In the genomic region with DNA sequence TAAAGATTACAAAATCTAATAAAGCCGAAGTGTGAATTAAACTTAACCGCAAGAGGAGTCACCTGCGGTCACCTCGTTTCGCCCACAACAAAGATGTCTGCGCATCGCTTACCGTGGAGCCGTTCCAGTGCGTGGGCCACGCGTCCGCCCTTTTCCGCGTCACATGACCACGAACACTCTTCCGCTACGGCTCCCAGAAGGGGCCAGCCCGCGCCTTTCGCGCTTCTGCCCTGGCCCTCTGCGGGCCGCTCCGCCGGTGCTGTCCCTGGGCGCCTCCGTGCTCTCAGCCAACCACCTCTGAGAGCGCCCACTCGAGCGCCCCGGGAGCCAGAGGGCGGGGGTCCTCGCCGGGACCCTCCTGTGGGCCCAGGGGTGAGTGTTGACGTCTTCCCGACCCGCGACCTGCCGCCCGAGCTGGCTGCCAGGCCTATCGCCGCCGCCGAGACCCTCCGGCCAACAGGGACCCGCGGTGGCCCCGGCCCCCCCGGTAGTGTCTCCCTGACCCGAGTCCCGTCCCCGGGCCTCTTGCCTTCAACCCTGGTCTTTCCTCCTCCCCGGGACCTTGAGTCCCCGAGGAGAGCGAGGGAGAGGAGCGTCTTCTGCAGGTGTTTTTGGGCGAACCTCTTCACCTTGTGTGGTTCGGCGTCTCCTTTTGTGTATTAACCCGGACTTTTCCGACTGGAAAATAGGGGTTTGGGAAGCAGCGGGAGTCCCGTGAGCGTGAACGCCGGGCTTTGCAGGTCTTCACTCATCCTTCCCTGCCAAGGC, we compare ENCODE assay signal across 1 cellular context.
A peak's percentile ranks its signal among the peaks of the same experiment; 100 is the strongest.
TF ChIP-seq lines count a peak whose summit lies in the region.

A gene with protein sequence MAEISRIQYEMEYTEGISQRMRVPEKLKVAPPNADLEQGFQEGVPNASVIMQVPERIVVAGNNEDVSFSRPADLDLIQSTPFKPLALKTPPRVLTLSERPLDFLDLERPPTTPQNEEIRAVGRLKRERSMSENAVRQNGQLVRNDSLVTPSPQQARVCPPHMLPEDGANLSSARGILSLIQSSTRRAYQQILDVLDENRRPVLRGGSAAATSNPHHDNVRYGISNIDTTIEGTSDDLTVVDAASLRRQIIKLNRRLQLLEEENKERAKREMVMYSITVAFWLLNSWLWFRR (plus strand): TSS at position 196 of the 768 bp plus-strand sequence. CDS start 5,415 bp downstream, outside the sequence.

TF ChIP-seq in HepG2, 621 proteins besides CTCF, POLR2A, EP300 and RAD21 (continued from another document and continues in another):
- TF ChIP-seq, protein P1, sequence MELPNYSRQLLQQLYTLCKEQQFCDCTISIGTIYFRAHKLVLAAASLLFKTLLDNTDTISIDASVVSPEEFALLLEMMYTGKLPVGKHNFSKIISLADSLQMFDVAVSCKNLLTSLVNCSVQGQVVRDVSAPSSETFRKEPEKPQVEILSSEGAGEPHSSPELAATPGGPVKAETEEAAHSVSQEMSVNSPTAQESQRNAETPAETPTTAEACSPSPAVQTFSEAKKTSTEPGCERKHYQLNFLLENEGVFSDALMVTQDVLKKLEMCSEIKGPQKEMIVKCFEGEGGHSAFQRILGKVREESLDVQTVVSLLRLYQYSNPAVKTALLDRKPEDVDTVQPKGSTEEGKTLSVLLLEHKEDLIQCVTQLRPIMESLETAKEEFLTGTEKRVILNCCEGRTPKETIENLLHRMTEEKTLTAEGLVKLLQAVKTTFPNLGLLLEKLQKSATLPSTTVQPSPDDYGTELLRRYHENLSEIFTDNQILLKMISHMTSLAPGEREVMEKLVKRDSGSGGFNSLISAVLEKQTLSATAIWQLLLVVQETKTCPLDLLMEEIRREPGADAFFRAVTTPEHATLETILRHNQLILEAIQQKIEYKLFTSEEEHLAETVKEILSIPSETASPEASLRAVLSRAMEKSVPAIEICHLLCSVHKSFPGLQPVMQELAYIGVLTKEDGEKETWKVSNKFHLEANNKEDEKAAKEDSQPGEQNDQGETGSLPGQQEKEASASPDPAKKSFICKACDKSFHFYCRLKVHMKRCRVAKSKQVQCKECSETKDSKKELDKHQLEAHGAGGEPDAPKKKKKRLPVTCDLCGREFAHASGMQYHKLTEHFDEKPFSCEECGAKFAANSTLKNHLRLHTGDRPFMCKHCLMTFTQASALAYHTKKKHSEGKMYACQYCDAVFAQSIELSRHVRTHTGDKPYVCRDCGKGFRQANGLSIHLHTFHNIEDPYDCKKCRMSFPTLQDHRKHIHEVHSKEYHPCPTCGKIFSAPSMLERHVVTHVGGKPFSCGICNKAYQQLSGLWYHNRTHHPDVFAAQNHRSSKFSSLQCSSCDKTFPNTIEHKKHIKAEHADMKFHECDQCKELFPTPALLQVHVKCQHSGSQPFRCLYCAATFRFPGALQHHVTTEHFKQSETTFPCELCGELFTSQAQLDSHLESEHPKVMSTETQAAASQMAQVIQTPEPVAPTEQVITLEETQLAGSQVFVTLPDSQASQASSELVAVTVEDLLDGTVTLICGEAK (IDR thresholded peaks at IDR 0.05), result no peak
- TF ChIP-seq, protein P1 (CRISPR knock-in tag; IDR thresholded peaks at IDR 0.05), result peak; percentile 97
- TF ChIP-seq TBX3 (IDR thresholded peaks at IDR 0.05; ENCODE audit: borderline replicate concordance) (peak; percentile 86), NCOA5 (CRISPR knock-in tag; IDR thresholded peaks at IDR 0.05) (no peak), RARG (CRISPR knock-in tag; IDR thresholded peaks at IDR 0.05; ENCODE audit: low read depth) (no peak), JARID2 (CRISPR knock-in tag; IDR thresholded peaks at IDR 0.05; ENCODE audit: insufficient replicate concordance) (peak; percentile 98), SUZ12 (IDR thresholded peaks at IDR 0.05; ENCODE audit: low read depth, low read length) (no peak), ISL2 (CRISPR knock-in tag; IDR thresholded peaks at IDR 0.05) (peak; percentile 90), SOX5 (CRISPR knock-in tag; IDR thresholded peaks at IDR 0.05; ENCODE audit: borderline replicate concordance) (peak; percentile 71; the same call in 1 of the 2 replicates), ZBTB42 (CRISPR knock-in tag; IDR thresholded peaks at IDR 0.05) (peak; percentile 54; the same call in 1 of the 2 replicates), ZNF205 (CRISPR knock-in tag; IDR thresholded peaks at IDR 0.05) (peak; percentile 89), SP5 (CRISPR knock-in tag; IDR thresholded peaks at IDR 0.05; ENCODE audit: borderline replicate concordance, low read depth) (peak; percentile 73), ZNF331 (CRISPR knock-in tag; IDR thresholded peaks at IDR 0.05) (peak; percentile 96), ZNF781 (CRISPR knock-in tag; IDR thresholded peaks at IDR 0.05; ENCODE audit: borderline replicate concordance, not compliant biosample characterization) (peak; percentile 96), FOXK1 (CRISPR knock-in tag; IDR thresholded peaks at IDR 0.05; ENCODE audit: borderline replicate concordance, low read depth) (peak; percentile 85; the same call in 1 of the 2 replicates), ZNF292 (CRISPR knock-in tag; IDR thresholded peaks at IDR 0.05; ENCODE audit: borderline replicate concordance, low read depth) (peak; percentile 76; the same call in 1 of the 2 replicates), ZNF761 (CRISPR knock-in tag; conservative IDR thresholded peaks at IDR 0.05) (peak; percentile 96), ZNF780A (CRISPR knock-in tag; IDR thresholded peaks at IDR 0.05) (peak; percentile 84; the same call in 1 of the 2 replicates), SOX6 (IDR thresholded peaks at IDR 0.05) (no peak), SOX6 (CRISPR knock-in tag; IDR thresholded peaks at IDR 0.05) (peak; percentile 77), ZNF557 (CRISPR knock-in tag; IDR thresholded peaks at IDR 0.05) (peak; percentile 71; the same call in 1 of the 2 replicates), PHF21A (CRISPR knock-in tag; IDR thresholded peaks at IDR 0.05) (peak; percentile 96), SETDB1 (CRISPR knock-in tag; IDR thresholded peaks at IDR 0.05; ENCODE audit: borderline replicate concordance) (no peak; the same call in 1 of the 2 replicates), CCDC6 (CRISPR knock-in tag; IDR thresholded peaks at IDR 0.05) (peak; percentile 100)
- TF ChIP-seq, protein P2, sequence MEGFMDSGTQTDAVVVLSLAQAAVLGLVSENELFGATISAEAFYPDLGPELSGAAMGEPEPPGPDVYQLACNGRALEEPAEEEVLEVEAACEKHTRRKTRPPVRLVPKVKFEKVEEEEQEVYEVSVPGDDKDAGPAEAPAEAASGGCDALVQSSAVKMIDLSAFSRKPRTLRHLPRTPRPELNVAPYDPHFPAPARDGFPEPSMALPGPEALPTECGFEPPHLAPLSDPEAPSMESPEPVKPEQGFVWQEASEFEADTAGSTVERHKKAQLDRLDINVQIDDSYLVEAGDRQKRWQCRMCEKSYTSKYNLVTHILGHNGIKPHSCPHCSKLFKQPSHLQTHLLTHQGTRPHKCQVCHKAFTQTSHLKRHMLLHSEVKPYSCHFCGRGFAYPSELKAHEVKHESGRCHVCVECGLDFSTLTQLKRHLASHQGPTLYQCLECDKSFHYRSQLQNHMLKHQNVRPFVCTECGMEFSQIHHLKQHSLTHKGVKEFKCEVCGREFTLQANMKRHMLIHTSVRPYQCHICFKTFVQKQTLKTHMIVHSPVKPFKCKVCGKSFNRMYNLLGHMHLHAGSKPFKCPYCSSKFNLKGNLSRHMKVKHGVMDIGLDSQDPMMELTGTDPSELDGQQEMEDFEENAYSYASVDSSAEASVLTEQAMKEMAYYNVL (CRISPR knock-in tag; IDR thresholded peaks at IDR 0.05; ENCODE audit: borderline replicate concordance), result peak; percentile 79; the same call in 1 of the 2 replicates
- TF ChIP-seq, protein P3, sequence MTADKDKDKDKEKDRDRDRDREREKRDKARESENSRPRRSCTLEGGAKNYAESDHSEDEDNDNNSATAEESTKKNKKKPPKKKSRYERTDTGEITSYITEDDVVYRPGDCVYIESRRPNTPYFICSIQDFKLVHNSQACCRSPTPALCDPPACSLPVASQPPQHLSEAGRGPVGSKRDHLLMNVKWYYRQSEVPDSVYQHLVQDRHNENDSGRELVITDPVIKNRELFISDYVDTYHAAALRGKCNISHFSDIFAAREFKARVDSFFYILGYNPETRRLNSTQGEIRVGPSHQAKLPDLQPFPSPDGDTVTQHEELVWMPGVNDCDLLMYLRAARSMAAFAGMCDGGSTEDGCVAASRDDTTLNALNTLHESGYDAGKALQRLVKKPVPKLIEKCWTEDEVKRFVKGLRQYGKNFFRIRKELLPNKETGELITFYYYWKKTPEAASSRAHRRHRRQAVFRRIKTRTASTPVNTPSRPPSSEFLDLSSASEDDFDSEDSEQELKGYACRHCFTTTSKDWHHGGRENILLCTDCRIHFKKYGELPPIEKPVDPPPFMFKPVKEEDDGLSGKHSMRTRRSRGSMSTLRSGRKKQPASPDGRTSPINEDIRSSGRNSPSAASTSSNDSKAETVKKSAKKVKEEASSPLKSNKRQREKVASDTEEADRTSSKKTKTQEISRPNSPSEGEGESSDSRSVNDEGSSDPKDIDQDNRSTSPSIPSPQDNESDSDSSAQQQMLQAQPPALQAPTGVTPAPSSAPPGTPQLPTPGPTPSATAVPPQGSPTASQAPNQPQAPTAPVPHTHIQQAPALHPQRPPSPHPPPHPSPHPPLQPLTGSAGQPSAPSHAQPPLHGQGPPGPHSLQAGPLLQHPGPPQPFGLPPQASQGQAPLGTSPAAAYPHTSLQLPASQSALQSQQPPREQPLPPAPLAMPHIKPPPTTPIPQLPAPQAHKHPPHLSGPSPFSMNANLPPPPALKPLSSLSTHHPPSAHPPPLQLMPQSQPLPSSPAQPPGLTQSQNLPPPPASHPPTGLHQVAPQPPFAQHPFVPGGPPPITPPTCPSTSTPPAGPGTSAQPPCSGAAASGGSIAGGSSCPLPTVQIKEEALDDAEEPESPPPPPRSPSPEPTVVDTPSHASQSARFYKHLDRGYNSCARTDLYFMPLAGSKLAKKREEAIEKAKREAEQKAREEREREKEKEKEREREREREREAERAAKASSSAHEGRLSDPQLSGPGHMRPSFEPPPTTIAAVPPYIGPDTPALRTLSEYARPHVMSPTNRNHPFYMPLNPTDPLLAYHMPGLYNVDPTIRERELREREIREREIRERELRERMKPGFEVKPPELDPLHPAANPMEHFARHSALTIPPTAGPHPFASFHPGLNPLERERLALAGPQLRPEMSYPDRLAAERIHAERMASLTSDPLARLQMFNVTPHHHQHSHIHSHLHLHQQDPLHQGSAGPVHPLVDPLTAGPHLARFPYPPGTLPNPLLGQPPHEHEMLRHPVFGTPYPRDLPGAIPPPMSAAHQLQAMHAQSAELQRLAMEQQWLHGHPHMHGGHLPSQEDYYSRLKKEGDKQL (CRISPR knock-in tag; IDR thresholded peaks at IDR 0.05; ENCODE audit: low read depth), result peak; percentile 72
- TF ChIP-seq, protein P4, sequence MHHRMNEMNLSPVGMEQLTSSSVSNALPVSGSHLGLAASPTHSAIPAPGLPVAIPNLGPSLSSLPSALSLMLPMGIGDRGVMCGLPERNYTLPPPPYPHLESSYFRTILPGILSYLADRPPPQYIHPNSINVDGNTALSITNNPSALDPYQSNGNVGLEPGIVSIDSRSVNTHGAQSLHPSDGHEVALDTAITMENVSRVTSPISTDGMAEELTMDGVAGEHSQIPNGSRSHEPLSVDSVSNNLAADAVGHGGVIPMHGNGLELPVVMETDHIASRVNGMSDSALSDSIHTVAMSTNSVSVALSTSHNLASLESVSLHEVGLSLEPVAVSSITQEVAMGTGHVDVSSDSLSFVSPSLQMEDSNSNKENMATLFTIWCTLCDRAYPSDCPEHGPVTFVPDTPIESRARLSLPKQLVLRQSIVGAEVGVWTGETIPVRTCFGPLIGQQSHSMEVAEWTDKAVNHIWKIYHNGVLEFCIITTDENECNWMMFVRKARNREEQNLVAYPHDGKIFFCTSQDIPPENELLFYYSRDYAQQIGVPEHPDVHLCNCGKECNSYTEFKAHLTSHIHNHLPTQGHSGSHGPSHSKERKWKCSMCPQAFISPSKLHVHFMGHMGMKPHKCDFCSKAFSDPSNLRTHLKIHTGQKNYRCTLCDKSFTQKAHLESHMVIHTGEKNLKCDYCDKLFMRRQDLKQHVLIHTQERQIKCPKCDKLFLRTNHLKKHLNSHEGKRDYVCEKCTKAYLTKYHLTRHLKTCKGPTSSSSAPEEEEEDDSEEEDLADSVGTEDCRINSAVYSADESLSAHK (CRISPR knock-in tag; IDR thresholded peaks at IDR 0.05; ENCODE audit: borderline replicate concordance), result 0 out of 2 replicates have a peak, but pooled peaks have one; percentile 30
